3 cellular contexts compared by ENCODE assay signal in genomic region chr2:16587629-16588028, GRCh38.
TF ChIP-seq lines count a peak whose summit lies in the region.

No MANE protein-coding gene starts in this region.

TF ChIP-seq in GM23338, 12 proteins besides CTCF, POLR2A, EP300 and RAD21 (continues in another document):
- TF ChIP-seq EZH2 (IDR thresholded peaks at IDR 0.05; ENCODE audit: low read depth, unreplicated experiment) = no peak
- TF ChIP-seq ZNF462 (CRISPR knock-in tag; IDR thresholded peaks at IDR 0.05) = no peak
- TF ChIP-seq ETS1 (IDR thresholded peaks at IDR 0.05) = no peak
- no peak for TF ChIP-seq CREB1 (CRISPR knock-in tag; IDR thresholded peaks at IDR 0.05; ENCODE audit: low read depth)
- TF ChIP-seq ZNF114 (CRISPR knock-in tag; IDR thresholded peaks at IDR 0.05) = no peak

TF ChIP-seq in endothelial cell of umbilical vein, 7 proteins besides CTCF, POLR2A, EP300 and RAD21:
- TF ChIP-seq GATA2 (IDR thresholded peaks at IDR 0.05; ENCODE audit: insufficient read depth, insufficient read length, low read depth, low read length) (no peak), JUN (IDR thresholded peaks at IDR 0.05; ENCODE audit: borderline replicate concordance, insufficient read depth, insufficient read length, low read depth) (no peak), POLR2AphosphoS5 (IDR thresholded peaks at IDR 0.05; ENCODE audit: insufficient read depth, low read depth, low read length) (no peak), FOS (IDR thresholded peaks at IDR 0.05; ENCODE audit: borderline replicate concordance, insufficient read depth, low read length) (no peak), EZH2 (IDR thresholded peaks at IDR 0.05; ENCODE audit: borderline replicate concordance, low read depth, low read length, severe bottlenecking) (no peak), MYC (IDR thresholded peaks at IDR 0.05; ENCODE audit: low read depth, low read length) (no peak), MAX (IDR thresholded peaks at IDR 0.05; ENCODE audit: insufficient read depth, insufficient read length) (no peak)

TF ChIP-seq in HepG2, 621 proteins besides CTCF, POLR2A, EP300 and RAD21:
- TF ChIP-seq GABPA (IDR thresholded peaks at IDR 0.05; ENCODE audit: low read depth, low read length) (no peak), GABPA (CRISPR knock-in tag; IDR thresholded peaks at IDR 0.05; ENCODE audit: low read depth) (no peak)
